Comparison of ENCODE assay signal across 10 cellular contexts in genomic region chr16:70682239-70683145, GRCh38. TPM values are rescaled to one million over a fixed set of nuclear protein-coding genes. Genes with fewer than 3 reads are reported as not detected.
DNase-seq lines count a peak whose midpoint lies in the region; ATAC-seq and TF ChIP-seq lines count a peak whose summit lies in the region.
"Had no signal": no experiment of that assay in that cellular context is flagged by ENCODE, and none has a peak within 500 bp of the region (broad histone marks: within the 10 kb centered on the region; RNA-seq: fewer than 3 reads in every experiment).

No MANE protein-coding gene starts in this region.

- no peak overlapping the region for H3K27ac Mint-ChIP-seq in effector memory CD8-positive, alpha-beta T cell
- H3K27ac Mint-ChIP-seq: activated CD8-positive, alpha-beta T cell treated with anti-CD3 and anti-CD28 coated beads for 36 hours; CD14-positive monocyte had no signal

- H3K4me2 ChIP-seq in BLaER1 treated with 17β-estradiol and CSF1 and Interleukin-3, amounts not matched to agents 10 nM and 100 nM: peak overlapping the region in 8 of 11 experiments; percentile 28 to 99 (median 96); a peak in 17 of 22 replicates

- H3K4me3 ChIP-seq in BLaER1 treated with 17β-estradiol and CSF1 and Interleukin-3, amounts not matched to agents 10 nM and 100 nM: no peak overlapping the region
- peak overlapping the region; percentile 23 for H3K4me3 ChIP-seq in adipocyte (ENCODE audit: low read length)
- H3K4me3 ChIP-seq in right cardiac atrium (ENCODE audit: low read length): no peak overlapping the region
- H3K4me3 ChIP-seq in sigmoid colon: peak overlapping the region in 3 of 4 donors; percentile 75 to 93 (median 85)

- peaks cover 8 to 11% of the 10 kb centered on the region in 2 donors for H3K4me1 Mint-ChIP-seq in effector memory CD8-positive, alpha-beta T cell (ENCODE audit: low read depth in 2 of 2)

- no peak for ATAC-seq in right cardiac atrium
- no peak for ATAC-seq in effector memory CD8-positive, alpha-beta T cell (replicated peaks)
- ATAC-seq: activated CD8-positive, alpha-beta T cell treated with anti-CD3 and anti-CD28 coated beads for 36 hours had no signal

- TF ChIP-seq CTCF in sigmoid colon (IDR thresholded peaks at IDR 0.05): no peak

- no peak overlapping the region for H3K4me3 Mint-ChIP-seq in effector memory CD8-positive, alpha-beta T cell
- H3K4me3 Mint-ChIP-seq: activated CD8-positive, alpha-beta T cell treated with anti-CD3 and anti-CD28 coated beads for 36 hours; CD14-positive monocyte had no signal

- H3K36me3 ChIP-seq in BLaER1 treated with 17β-estradiol and CSF1 and Interleukin-3, amounts not matched to agents 10 nM and 100 nM: peaks cover 0 to 52% (median 27%) of the 10 kb centered on the region in 11 experiments; a peak in 17 of 22 replicates
- H3K36me3 ChIP-seq in adipocyte (ENCODE audit: control insufficient read depth, insufficient read depth, low read length, severe bottlenecking) (peaks cover 20% of the 10 kb centered on the region), sigmoid colon (peaks cover 22 to 30% (median 27%) of the 10 kb centered on the region in 4 donors)

- no peaks in the 10 kb centered on the region for H3K9me3 ChIP-seq in BLaER1 treated with 17β-estradiol and CSF1 and Interleukin-3, amounts not matched to agents 10 nM and 100 nM (replicated peaks in 1 of 11)
- H3K9me3 ChIP-seq in adipocyte (ENCODE audit: control insufficient read depth, low read length) (no peaks in the 10 kb centered on the region), right cardiac atrium (ENCODE audit: control insufficient read depth, low read length) (no peaks in the 10 kb centered on the region), sigmoid colon (no peaks in the 10 kb centered on the region)

- H3K9me3 Mint-ChIP-seq in effector memory CD8-positive, alpha-beta T cell: no peaks in the 10 kb centered on the region
- H3K9me3 Mint-ChIP-seq: activated CD8-positive, alpha-beta T cell treated with anti-CD3 and anti-CD28 coated beads for 36 hours had no signal

- no peak for TF ChIP-seq EP300 in sigmoid colon (IDR thresholded peaks at IDR 0.05)

- DNase-seq in adipocyte (ENCODE audit: low read depth) (no peak), right cardiac atrium (peak; percentile 10 to 41 (median 36)), sigmoid colon (no peak), inferior parietal cortex (ENCODE audit: extremely low spot score) (no peak), dermis blood vessel endothelial cell (no peak), HCEC 1CT (no peak)
- no peak for DNase-seq in effector memory CD8-positive, alpha-beta T cell
- DNase-seq: activated CD8-positive, alpha-beta T cell treated with anti-CD3 and anti-CD28 coated beads for 36 hours had no signal

- intact Hi-C loops in right cardiac atrium (cut with DNase I): loop anchor here in 3 of 4 donors (5.0 to 10.0 kb wide), 4 partner anchors 52 to 92 kb away; no protein-coding TSS in a partner anchor
- intact Hi-C loops in sigmoid colon (cut with DNase I): no loop called here

- peak overlapping the region in 6 of 11 experiments; percentile 11 to 52 (median 38); a peak in 10 of 22 replicates for H3K9ac ChIP-seq in BLaER1 treated with 17β-estradiol and CSF1 and Interleukin-3, amounts not matched to agents 10 nM and 100 nM
- H3K9ac ChIP-seq in adipocyte (ENCODE audit: low read length): peak overlapping the region; percentile 75

- TF ChIP-seq POLR2A in sigmoid colon (IDR thresholded peaks at IDR 0.05): no peak

- peaks cover 5% of the 10 kb centered on the region for H3K36me3 Mint-ChIP-seq in effector memory CD8-positive, alpha-beta T cell (ENCODE audit: insufficient read depth)

- H4K20me1 ChIP-seq in BLaER1 treated with 17β-estradiol and CSF1 and Interleukin-3, amounts not matched to agents 10 nM and 100 nM: peaks cover 14 to 80% (median 47%) of the 10 kb centered on the region in 11 experiments; a peak in 21 of 22 replicates

- 74% methylated on average over 14 of the region's 14 CpGs for WGBS in right cardiac atrium
- WGBS in sigmoid colon, 2 donors: 77 to 81% methylated on average over 14 of the region's 14 CpGs

- H3K27me3 Mint-ChIP-seq in effector memory CD8-positive, alpha-beta T cell: peaks cover 6 to 9% of the 10 kb centered on the region in 2 donors
- H3K27me3 Mint-ChIP-seq: activated CD8-positive, alpha-beta T cell treated with anti-CD3 and anti-CD28 coated beads for 36 hours had no signal

- peaks cover 9 to 75% (median 64%) of the 10 kb centered on the region in 10 experiments; a peak in 19 of 20 replicates for H3K4me1 ChIP-seq in BLaER1 treated with 17β-estradiol and CSF1 and Interleukin-3, amounts not matched to agents 10 nM and 100 nM
- H3K4me1 ChIP-seq in adipocyte (ENCODE audit: control insufficient read depth, insufficient read depth, low read length): peaks cover 55% of the 10 kb centered on the region
- H3K4me1 ChIP-seq in right cardiac atrium (ENCODE audit: control insufficient read depth, insufficient read depth, low read length): peaks cover 13% of the 10 kb centered on the region
- peaks cover 0 to 73% (median 68%) of the 10 kb centered on the region in 4 donors for H3K4me1 ChIP-seq in sigmoid colon

- no peaks in the 10 kb centered on the region for H3K27me3 ChIP-seq in BLaER1 treated with 17β-estradiol and CSF1 and Interleukin-3, amounts not matched to agents 10 nM and 100 nM
- H3K27me3 ChIP-seq in adipocyte (replicated peaks; ENCODE audit: control insufficient read depth, insufficient read depth, low read length) (no peaks in the 10 kb centered on the region), right cardiac atrium (ENCODE audit: control insufficient read depth, insufficient read depth) (no peaks in the 10 kb centered on the region), sigmoid colon (no peaks in the 10 kb centered on the region)

- peak overlapping the region in 2 of 11 experiments; percentile 4 to 56; a peak in 4 of 22 replicates for H3K27ac ChIP-seq in BLaER1 treated with 17β-estradiol and CSF1 and Interleukin-3, amounts not matched to agents 10 nM and 100 nM
- H3K27ac ChIP-seq in right cardiac atrium (ENCODE audit: low read length): no peak overlapping the region
- peak overlapping the region; percentile 86 to 99 (median 96) for H3K27ac ChIP-seq in sigmoid colon

RNA-seq across cellular contexts. Expression of gene MTSS2, which starts 3.4 kb away (rescaled TPM):
- 10 to 100 TPM; 60.4 to 71.2 (median 67.7) TPM for total RNA-seq in right cardiac atrium
- 47.5 TPM for polyA plus RNA-seq in right cardiac atrium
- total RNA-seq in sigmoid colon: 10 to 100 TPM; 36.4 to 100.0 (median 60.7) TPM
- 10 to 100 TPM in 2 of 3 donors, 1 to 10 TPM in 1; 5.4 to 28.2 (median 10.9) TPM for polyA plus RNA-seq in sigmoid colon
- 19.9 and 20.6 TPM in 2 replicates for total RNA-seq in dermis blood vessel endothelial cell
- polyA plus RNA-seq: CD14-positive monocyte had no signal

RNA-seq across cellular contexts. Expression of gene IL34, which starts 36.1 kb away (rescaled TPM):
- 1 to 10 TPM in 2 of 4 donors, under 1 TPM in 2; 0.74 to 2.1 (median 1.5) TPM for total RNA-seq in right cardiac atrium
- 1.9 TPM for polyA plus RNA-seq in right cardiac atrium
- 1 to 10 TPM in 3 of 4 donors, not detected in 1; 3.6 to 5.4 (median 4.6) TPM for total RNA-seq in sigmoid colon
- polyA plus RNA-seq in sigmoid colon: 1 to 10 TPM in 2 of 3 donors, not detected in 1; 1.8 to 5.5 TPM
- total RNA-seq in dermis blood vessel endothelial cell: 1.9 and 7.3 TPM in 2 replicates
- total RNA-seq: activated CD8-positive, alpha-beta T cell treated with anti-CD3 and anti-CD28 coated beads for 36 hours had no signal
- polyA plus RNA-seq: CD14-positive monocyte had no signal

Comparison
In these comparisons a context has a peak if more than half of its experiments do, and no peak if none do; other contexts are left out.
1. H3K4me3 ChIP-seq: peak in adipocyte (single experiment) and sigmoid colon (3 of 4); none in BLaER1 treated with 17β-estradiol and CSF1 and Interleukin-3, amounts not matched to agents 10 nM and 100 nM (0 of 10) and right cardiac atrium (single experiment).
2. DNase-seq: peak in right cardiac atrium (3 of 3); none in adipocyte (single experiment), sigmoid colon (single experiment), inferior parietal cortex (single experiment), effector memory CD8-positive, alpha-beta T cell (0 of 3), dermis blood vessel endothelial cell (single experiment) and HCEC 1CT (single experiment).